22 cellular contexts compared by ENCODE assay signal in the genomic region with DNA sequence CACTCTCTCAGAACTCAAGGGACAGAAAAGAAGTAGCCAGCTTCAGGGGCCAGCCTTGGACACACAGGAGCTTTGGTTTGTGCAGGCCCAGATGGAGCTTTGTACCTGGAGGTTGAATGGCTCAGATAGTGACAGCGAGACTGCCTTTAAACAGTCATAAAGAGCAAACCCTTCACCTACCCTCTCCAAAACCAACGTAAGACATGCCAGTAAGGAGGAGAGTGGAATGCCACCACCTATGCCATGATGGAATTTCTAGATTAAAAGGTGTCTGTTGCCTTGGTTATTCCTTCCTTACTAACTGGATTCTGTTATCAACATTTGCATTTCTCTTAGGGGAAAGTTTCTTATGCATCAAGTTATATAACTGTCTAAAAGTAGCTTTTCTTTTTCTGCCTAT.
DNase-seq lines count a peak whose midpoint lies in the region; FAIRE-seq and TF ChIP-seq lines count a peak whose summit lies in the region.
"Had no signal": no experiment of that assay in that cellular context is flagged by ENCODE, and none has a peak within 500 bp of the region (broad histone marks: within the 10 kb centered on the region; RNA-seq: fewer than 3 reads in every experiment).

No MANE protein-coding gene starts in this region.

- no peak overlapping the region for H3K4me3 ChIP-seq in SK-N-MC
- H3K4me3 ChIP-seq: A549; BLaER1 treated with 17β-estradiol and CSF1 and Interleukin-3, amounts not matched to agents 10 nM and 100 nM; GM23248 had no signal

- no peaks in the 10 kb centered on the region for H3K36me3 ChIP-seq in SK-N-MC (ENCODE audit: insufficient read depth, low read length)
- H3K36me3 ChIP-seq: BE2C; BLaER1 treated with 17β-estradiol and CSF1 and Interleukin-3, amounts not matched to agents 10 nM and 100 nM had no signal

- peak; percentile 61 for FAIRE-seq in GM12892 (lab: Jason Lieb, UNC)
- FAIRE-seq: D721Med, GM19239, H1 had no signal

- no peak for TF ChIP-seq POLR2A in GM12892 (IDR thresholded peaks at IDR 0.05; ENCODE audit: low read depth, low read length)

- no peaks in the 10 kb centered on the region for H3K9me3 ChIP-seq in SK-N-MC (ENCODE audit: low read depth, low read length)
- H3K9me3 ChIP-seq: A549; BE2C; BLaER1 treated with 17β-estradiol and CSF1 and Interleukin-3, amounts not matched to agents 10 nM and 100 nM had no signal

- DNase-seq in GM12892 (ENCODE audit: insufficient read length) (no peak), SK-N-MC (ENCODE audit: low read depth, low spot score) (no peak), caudate nucleus (lab: John Stamatoyannopoulos, UW) (no peak), iPS-NIHi11 (ENCODE audit: low spot score) (no peak), NCI-H2227 (lab: John Stamatoyannopoulos, UW; ENCODE audit: unreplicated experiment) (no peak), NCI-H345 (lab: John Stamatoyannopoulos, UW) (no peak)
- DNase-seq: 8988T; ACHN; AML-193; BE2C; CD4-positive, alpha-beta T cell; CD8-positive, alpha-beta memory T cell; DMS 273 treated with DMSO at 0.1 percent for 48 hours; DND-41; H7; HCEC 1CT had no signal

- H3K9ac ChIP-seq in SK-N-MC (ENCODE audit: insufficient read length), result no peak overlapping the region
- H3K9ac ChIP-seq: BLaER1 treated with 17β-estradiol and CSF1 and Interleukin-3, amounts not matched to agents 10 nM and 100 nM; GM23248 had no signal

- 0 out of 2 replicates have a peak overlapping the region, but pooled peaks have one; percentile 46 for H3K27ac ChIP-seq in SK-N-MC
- H3K27ac ChIP-seq in caudate nucleus (ENCODE audit: low read depth, low read length), result peak overlapping the region; percentile 37
- H3K27ac ChIP-seq: A549; BLaER1 treated with 17β-estradiol and CSF1 and Interleukin-3, amounts not matched to agents 10 nM and 100 nM; GM23248 had no signal
